In the genomic region with DNA sequence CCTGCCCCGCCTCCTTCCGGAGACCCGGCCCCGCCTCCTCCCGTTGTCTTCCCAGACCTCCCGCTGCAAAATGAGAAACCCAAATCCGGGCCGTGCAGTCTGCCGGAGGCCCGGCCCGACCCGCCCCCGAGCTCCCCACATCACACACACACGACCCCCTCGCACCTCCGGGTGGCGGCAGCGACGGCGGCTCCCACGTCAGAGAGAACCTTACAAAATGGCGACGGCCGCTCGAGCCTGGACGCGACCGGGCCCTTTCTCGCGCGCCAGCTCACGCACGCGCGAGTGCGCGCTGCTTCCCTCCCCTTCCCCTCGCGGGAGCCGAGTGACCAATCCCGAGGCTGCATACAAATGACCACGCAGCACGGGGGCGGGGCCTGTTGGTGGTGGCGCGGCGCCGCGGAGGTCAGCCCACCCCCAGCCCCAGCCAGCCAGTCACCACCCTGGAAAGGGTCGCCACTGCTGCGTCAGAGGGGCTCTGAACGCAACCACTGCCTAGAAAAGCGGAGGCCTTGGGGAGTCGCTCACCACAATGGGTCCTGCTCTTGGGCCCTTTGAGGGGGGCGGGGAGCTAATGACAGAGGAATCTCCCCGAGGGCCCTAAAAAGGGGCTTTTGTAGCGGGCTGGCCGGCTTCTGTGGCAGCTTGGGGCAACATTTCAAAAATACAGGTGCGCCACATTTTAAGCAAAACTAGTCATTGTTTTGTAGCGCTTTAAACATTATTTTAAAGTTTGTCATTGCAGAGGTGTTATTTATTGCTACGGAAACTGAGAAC, we compare ENCODE assay signal across 8 cellular contexts. TPM values are rescaled to one million over a fixed set of nuclear protein-coding genes. Genes with fewer than 3 reads are reported as not detected.
DNase-seq lines count a peak whose midpoint lies in the region; ATAC-seq and TF ChIP-seq lines count a peak whose summit lies in the region.

Gene RBM4B (minus strand): TSS at position 289 of the 777 bp plus-strand sequence. CDS start 808 bp downstream, outside the sequence.

- no peaks in the 10 kb centered on the region; the same call in none of the 2 replicates for H3K36me3 ChIP-seq in GM06990 (ENCODE audit: control insufficient read depth, insufficient read depth, low read length)
- peaks cover 18% of the 10 kb centered on the region for H3K36me3 ChIP-seq in SK-N-MC (ENCODE audit: insufficient read depth, low read length)
- H3K36me3 ChIP-seq in gastroesophageal sphincter: no peaks in the 10 kb centered on the region
- H3K36me3 ChIP-seq in neutrophil: no peaks in the 10 kb centered on the region

- peak within 1 kb of the TSS; percentile 96 for H3K4me3 Mint-ChIP-seq in activated naive CD4-positive, alpha-beta T cell treated with anti-CD3 and anti-CD28 coated beads for 36 hours

- H3K9ac ChIP-seq in SK-N-MC (ENCODE audit: insufficient read length): peak within 1 kb of the TSS; percentile 88

- CTCF ChIA-PET in activated naive CD4-positive, alpha-beta T cell treated with anti-CD3 and anti-CD28 coated beads for 36 hours (lab: Charles Lee): interaction anchor here (0.5 to 6.3 kb wide), 32 partner anchors 8 to 374 kb away, joined by 3 to 95 read pairs (median 4); partner anchors contain the start of genes ACTN3, CCDC87, CCS and NPAS4

- intact Hi-C loops in activated naive CD4-positive, alpha-beta T cell treated with anti-CD3 and anti-CD28 coated beads for 36 hours (cut with micrococcal nuclease): loop anchor here (1.0 to 10.0 kb wide), 11 partner anchors 39 to 1127 kb away; partner anchors contain the start of genes ACTN3, BBS1, CCDC87 and CCS

- TF ChIP-seq CTCF in GM06990 (IDR thresholded peaks at IDR 0.05; ENCODE audit: insufficient read depth, low read length, poor library complexity, severe bottlenecking) (no peak), gastroesophageal sphincter (IDR thresholded peaks at IDR 0.05) (no peak), neutrophil (IDR thresholded peaks at IDR 0.05) (peak; percentile 50)

- no peaks in the 10 kb centered on the region for H3K27me3 Mint-ChIP-seq in activated naive CD4-positive, alpha-beta T cell treated with anti-CD3 and anti-CD28 coated beads for 36 hours (ENCODE audit: low read depth)

- TF ChIP-seq EP300 in gastroesophageal sphincter (IDR thresholded peaks at IDR 0.05): no peak

- ATAC-seq in HG02588 (IDR thresholded peaks at IDR 0.05; ENCODE audit: unreplicated experiment): peak; percentile 87
- peak; percentile 98 for ATAC-seq in gastroesophageal sphincter

- H3K4me1 ChIP-seq in gastroesophageal sphincter (peaks cover 0 to 55% (median 9%) of the 10 kb centered on the region in 3 donors), neutrophil (ENCODE audit: control insufficient read depth in 1 of 2, insufficient read depth in 1 of 2, low read depth in 1 of 2, low read length in 1 of 2) (peaks cover 26 to 28% of the 10 kb centered on the region in 2 experiments)

- 0 to 2% methylated on average over 3 to 6 of the region's 61 CpGs for WGBS in gastroesophageal sphincter (ENCODE audit: low coverage in 1 of 2), 2 donors

- H3K9me3 Mint-ChIP-seq in activated naive CD4-positive, alpha-beta T cell treated with anti-CD3 and anti-CD28 coated beads for 36 hours: no peaks in the 10 kb centered on the region

- peak; percentile 70 for TF ChIP-seq POLR2A in gastroesophageal sphincter (IDR thresholded peaks at IDR 0.05)

- H3K36me3 Mint-ChIP-seq in activated naive CD4-positive, alpha-beta T cell treated with anti-CD3 and anti-CD28 coated beads for 36 hours (ENCODE audit: low read depth): peaks cover 16% of the 10 kb centered on the region

- H3K4me3 ChIP-seq in GM06990 (replicated peaks; ENCODE audit: low read depth, low read length) (peak within 1 kb of the TSS; percentile 72), SK-N-MC (peak within 1 kb of the TSS; percentile 95), gastroesophageal sphincter (peak within 1 kb of the TSS; percentile 71 to 84), neutrophil (ENCODE audit: low read depth in 1 of 2, low read length in 1 of 2) (peak within 1 kb of the TSS; percentile 92 to 94)

- peaks cover 27% of the 10 kb centered on the region for H3K4me1 Mint-ChIP-seq in activated naive CD4-positive, alpha-beta T cell treated with anti-CD3 and anti-CD28 coated beads for 36 hours (ENCODE audit: low read depth)

- H3K27me3 ChIP-seq in GM06990 (replicated peaks; ENCODE audit: control insufficient read depth, insufficient read depth, low read length) (no peaks in the 10 kb centered on the region), gastroesophageal sphincter (no peaks in the 10 kb centered on the region), neutrophil (no peaks in the 10 kb centered on the region)

- peak; percentile 98 for DNase-seq in GM06990 (ENCODE audit: extremely low read depth, insufficient read length)
- DNase-seq in NCI-H1048 (lab: John Stamatoyannopoulos, UW): peak; percentile 93
- peak; percentile 45 for DNase-seq in SK-N-MC (ENCODE audit: low read depth, low spot score)
- peak; percentile 97 for DNase-seq in activated naive CD4-positive, alpha-beta T cell treated with anti-CD3 and anti-CD28 coated beads for 36 hours
- peak; percentile 77 to 98 (median 94) for DNase-seq in substantia nigra (lab: John Stamatoyannopoulos, UW)

- H3K27ac ChIP-seq in SK-N-MC: peak within 1 kb of the TSS; percentile 98
- peak within 1 kb of the TSS; percentile 94 to 97 (median 96) for H3K27ac ChIP-seq in gastroesophageal sphincter
- peak within 1 kb of the TSS; percentile 90 for H3K27ac ChIP-seq in neutrophil
- peak within 1 kb of the TSS; percentile 92 for H3K27ac ChIP-seq in substantia nigra (ENCODE audit: low read depth, low read length, poor library complexity, severe bottlenecking)

- H3K9me3 ChIP-seq in SK-N-MC (ENCODE audit: low read depth, low read length) (no peaks in the 10 kb centered on the region), gastroesophageal sphincter (no peaks in the 10 kb centered on the region), neutrophil (no peaks in the 10 kb centered on the region)

- H3K27ac Mint-ChIP-seq in activated naive CD4-positive, alpha-beta T cell treated with anti-CD3 and anti-CD28 coated beads for 36 hours: peak within 1 kb of the TSS; percentile 97

RNA-seq across cellular contexts. Expression of gene RBM4B, which starts in this region (rescaled TPM):
- 10 to 100 TPM; 10.9 to 11.7 TPM for total RNA-seq in activated naive CD4-positive, alpha-beta T cell treated with anti-CD3 and anti-CD28 coated beads for 36 hours
- 10 to 100 TPM; 10.7 to 28.2 (median 12.3) TPM for total RNA-seq in gastroesophageal sphincter

Comparison
In these comparisons a context has a peak if more than half of its experiments do, and no peak if none do; other contexts are left out.
1. Peak in every context shown above with its lines: DNase-seq, ATAC-seq, H3K4me3 ChIP-seq and H3K27ac ChIP-seq.
2. DNase-seq: peak in every context shown above with its lines; median percentile 98 in GM06990; 97 in activated naive CD4-positive, alpha-beta T cell treated with anti-CD3 and anti-CD28 coated beads for 36 hours; 94 in substantia nigra; 93 in NCI-H1048; 45 in SK-N-MC.